ENCODE assay signal across 12 cellular contexts in the genomic region with DNA sequence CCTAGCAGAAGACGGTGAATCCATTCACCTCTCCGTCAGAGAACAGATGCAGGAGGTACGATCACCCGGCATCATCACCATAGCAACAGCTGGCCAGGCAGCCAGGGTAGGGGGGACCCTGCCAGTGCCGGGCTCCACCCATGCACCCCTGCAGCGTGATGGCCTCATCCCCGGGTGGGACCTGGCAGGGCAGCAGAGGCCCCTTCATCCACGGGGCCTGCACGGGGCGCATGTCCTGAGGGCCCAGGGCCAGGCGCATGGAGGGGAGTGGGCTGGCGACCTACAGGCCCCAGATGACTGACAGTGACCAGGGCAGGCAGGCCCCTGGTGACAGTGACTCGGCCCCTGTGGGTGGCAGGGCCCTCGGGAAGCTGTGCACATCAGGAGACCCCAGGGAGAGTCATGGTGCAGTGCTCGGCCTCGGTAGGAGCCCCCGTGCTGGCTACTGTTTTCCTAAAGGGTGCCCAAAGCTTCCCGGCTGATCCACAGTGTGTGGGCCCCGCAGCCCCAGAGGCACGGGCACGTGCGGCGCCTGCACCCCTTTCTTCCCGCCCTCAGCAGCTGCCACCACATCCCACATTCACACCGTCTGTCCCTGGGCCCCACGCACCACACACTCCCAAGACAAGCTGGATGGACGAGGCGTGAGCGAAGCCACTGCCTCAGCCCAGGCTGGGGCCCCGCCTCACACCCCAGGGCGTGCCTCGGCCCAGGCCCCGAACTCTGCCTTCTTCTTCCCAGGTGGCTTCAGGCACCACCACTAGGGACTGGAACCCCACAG. TPM values are rescaled to one million over a fixed set of nuclear protein-coding genes. Genes with fewer than 3 reads are reported as not detected.
DNase-seq lines count a peak whose midpoint lies in the region; ATAC-seq and TF ChIP-seq lines count a peak whose summit lies in the region.
"Had no signal": no experiment of that assay in that cellular context is flagged by ENCODE, and none has a peak within 500 bp of the region (broad histone marks: within the 10 kb centered on the region; RNA-seq: fewer than 3 reads in every experiment).

No MANE protein-coding gene starts in this region.

- H3K27me3 Mint-ChIP-seq in stimulated activated naive CD8-positive, alpha-beta T cell treated with anti-CD3 and anti-CD28 coated beads, Interleukin-15, Interleukin-2, amounts not matched to agents 100 ng/mL and 50 ng/mL, for 24 hours: no peaks in the 10 kb centered on the region
- no peaks in the 10 kb centered on the region for H3K27me3 Mint-ChIP-seq in naive B cell
- H3K27me3 Mint-ChIP-seq: activated CD8-positive, alpha-beta memory T cell treated with anti-CD3 and anti-CD28 coated beads, Interleukin-2, amount 10 ng/mL, durations not matched to agents 7 days and 5 days had no signal

- H3K9me3 Mint-ChIP-seq in stimulated activated naive CD8-positive, alpha-beta T cell treated with anti-CD3 and anti-CD28 coated beads, Interleukin-15, Interleukin-2, amounts not matched to agents 100 ng/mL and 50 ng/mL, for 24 hours: no peaks in the 10 kb centered on the region
- no peaks in the 10 kb centered on the region for H3K9me3 Mint-ChIP-seq in naive B cell

- intact Hi-C loops in vagina (cut with DNase I): no loop called here

- no peak for DNase-seq in stimulated activated naive CD8-positive, alpha-beta T cell treated with anti-CD3 and anti-CD28 coated beads, Interleukin-15, Interleukin-2, amounts not matched to agents 100 U/mL and 50 U/mL, for 24 hours
- DNase-seq in naive B cell (no peak), vagina (ENCODE audit: extremely low spot score in 2 of 2) (no peak), GDM1 (lab: John Stamatoyannopoulos, UW) (no peak), dedifferentiated amniotic fluid mesenchymal stem cell (ENCODE audit: extremely low spot score) (no peak)
- DNase-seq: activated CD8-positive, alpha-beta memory T cell treated with anti-CD3 and anti-CD28 coated beads, Interleukin-2, amount 10 ng/mL, durations not matched to agents 7 days and 5 days; midbrain had no signal

- H3K36me3 Mint-ChIP-seq in stimulated activated naive CD8-positive, alpha-beta T cell treated with anti-CD3 and anti-CD28 coated beads, Interleukin-15, Interleukin-2, amounts not matched to agents 100 ng/mL and 50 ng/mL, for 24 hours (ENCODE audit: low read depth): peaks cover 47% of the 10 kb centered on the region
- H3K36me3 Mint-ChIP-seq in naive B cell: no peaks in the 10 kb centered on the region

- TF ChIP-seq CTCF in vagina (IDR thresholded peaks at IDR 0.05): no peak

- H3K36me3 ChIP-seq in vagina: peaks cover 0 to 3% of the 10 kb centered on the region in 2 donors

- H3K4me1 Mint-ChIP-seq in stimulated activated naive CD8-positive, alpha-beta T cell treated with anti-CD3 and anti-CD28 coated beads, Interleukin-15, Interleukin-2, amounts not matched to agents 100 ng/mL and 50 ng/mL, for 24 hours (ENCODE audit: low read depth): peaks cover 52% of the 10 kb centered on the region
- H3K4me1 Mint-ChIP-seq in naive B cell: peaks cover 33 to 61% (median 45%) of the 10 kb centered on the region in 3 donors

- no peak for TF ChIP-seq POLR2A in vagina (IDR thresholded peaks at IDR 0.05)

- H3K4me3 ChIP-seq in vagina: no peak overlapping the region

- no peaks in the 10 kb centered on the region for H3K27me3 ChIP-seq in vagina

- no peaks in the 10 kb centered on the region for H3K9me3 ChIP-seq in vagina

- H3K4me1 ChIP-seq in vagina: peaks cover 53% of the 10 kb centered on the region

- H3K4me3 Mint-ChIP-seq in stimulated activated naive CD8-positive, alpha-beta T cell treated with anti-CD3 and anti-CD28 coated beads, Interleukin-15, Interleukin-2, amounts not matched to agents 100 ng/mL and 50 ng/mL, for 24 hours: no peak overlapping the region
- peak overlapping the region in 5 of 8 donors; percentile 38 to 97 (median 57) for H3K4me3 Mint-ChIP-seq in naive B cell
- H3K4me3 Mint-ChIP-seq: activated CD8-positive, alpha-beta memory T cell treated with anti-CD3 and anti-CD28 coated beads, Interleukin-2, amount 10 ng/mL, durations not matched to agents 7 days and 5 days had no signal

- peak overlapping the region; percentile 55 for H3K27ac Mint-ChIP-seq in stimulated activated naive CD8-positive, alpha-beta T cell treated with anti-CD3 and anti-CD28 coated beads, Interleukin-15, Interleukin-2, amounts not matched to agents 100 ng/mL and 50 ng/mL, for 24 hours
- peak overlapping the region in 2 of 6 donors; percentile 38 to 95 for H3K27ac Mint-ChIP-seq in naive B cell
- H3K27ac Mint-ChIP-seq: activated CD8-positive, alpha-beta memory T cell treated with anti-CD3 and anti-CD28 coated beads, Interleukin-2, amount 10 ng/mL, durations not matched to agents 7 days and 5 days had no signal

- H3K27ac ChIP-seq in cingulate gyrus (ENCODE audit: low read depth, low read length): peak overlapping the region; percentile 29
- peak overlapping the region; percentile 8 for H3K27ac ChIP-seq in vagina

- no peak for ATAC-seq in stimulated activated naive CD8-positive, alpha-beta T cell treated with anti-CD3 and anti-CD28 coated beads, Interleukin-15, Interleukin-2, amounts not matched to agents 100 U/mL and 50 U/mL, for 24 hours
- ATAC-seq in naive B cell (ENCODE audit: low read depth in 2 of 2) (no peak), GM19395 (IDR thresholded peaks at IDR 0.05; ENCODE audit: unreplicated experiment) (no peak)
- ATAC-seq: activated CD8-positive, alpha-beta memory T cell treated with anti-CD3 and anti-CD28 coated beads, Interleukin-2, amount 10 ng/mL, durations not matched to agents 7 days and 5 days had no signal

RNA-seq across cellular contexts. Expression of a gene that starts 4.8 kb away (rescaled TPM):
- 10 to 100 TPM; 51.0 to 72.4 (median 59.1) TPM for polyA plus RNA-seq in naive B cell (ENCODE audit: low read depth in 6 of 6)
- 68.0 TPM for total RNA-seq in vagina

RNA-seq across cellular contexts. Expression of a gene that starts 17.9 kb away (rescaled TPM):
- polyA plus RNA-seq in naive B cell (ENCODE audit: low read depth in 6 of 6): 1 to 10 TPM in 4 of 6 donors, under 1 TPM in 1, not detected in 1; 0.77 to 3.6 (median 2.8) TPM
- 129 TPM for total RNA-seq in vagina

RNA-seq across cellular contexts. Expression of a gene that starts 18.6 kb away (rescaled TPM):
- not detected for polyA plus RNA-seq in naive B cell (ENCODE audit: low read depth in 6 of 6)
- total RNA-seq in vagina: not detected
- total RNA-seq: activated CD8-positive, alpha-beta memory T cell treated with anti-CD3 and anti-CD28 coated beads, Interleukin-2, amount 10 ng/mL, durations not matched to agents 7 days and 5 days; urinary bladder had no signal

RNA-seq across cellular contexts. Expression of a gene that starts 24.9 kb away (rescaled TPM):
- 10 to 100 TPM; 12.1 to 56.8 (median 34.4) TPM for polyA plus RNA-seq in naive B cell (ENCODE audit: low read depth in 6 of 6)
- total RNA-seq in vagina: 33.9 TPM

RNA-seq across cellular contexts. Expression of a gene that starts 37.0 kb away (rescaled TPM):
- polyA plus RNA-seq in naive B cell (ENCODE audit: low read depth in 6 of 6): not detected
- total RNA-seq in vagina: not detected
- total RNA-seq: SK-MEL-5, urinary bladder had no signal
- polyA plus RNA-seq: urinary bladder had no signal
